Comparison of ENCODE assay signal across 13 cellular contexts in the genomic region with DNA sequence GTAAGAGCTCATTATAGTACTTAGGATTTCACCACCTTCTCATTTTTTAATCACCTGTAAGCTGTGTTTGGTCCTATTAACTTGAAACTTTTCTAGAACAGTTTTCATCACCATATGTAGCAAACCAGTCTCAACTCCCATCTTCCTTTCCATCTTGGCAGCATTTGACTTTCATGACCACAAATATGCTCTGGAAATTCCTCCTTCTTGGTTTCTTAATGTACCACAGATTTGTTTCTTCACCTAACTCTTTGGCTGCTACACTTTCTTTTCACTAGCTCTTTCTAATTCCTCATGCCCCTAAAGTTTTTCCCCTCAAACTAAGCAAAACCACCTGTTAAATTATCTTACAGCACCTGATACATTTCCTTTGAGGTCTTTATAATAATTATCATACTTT. TPM values are rescaled to one million over a fixed set of nuclear protein-coding genes. Genes with fewer than 3 reads are reported as not detected.
DNase-seq lines count a peak whose midpoint lies in the region; ATAC-seq and TF ChIP-seq lines count a peak whose summit lies in the region.
"Had no signal": no experiment of that assay in that cellular context is flagged by ENCODE, and none has a peak within 500 bp of the region (broad histone marks: within the 10 kb centered on the region; RNA-seq: fewer than 3 reads in every experiment).

No MANE protein-coding gene starts in this region.

- H3K36me3 ChIP-seq in BJ (ENCODE audit: control insufficient read depth, insufficient read depth, low read length) = no peaks in the 10 kb centered on the region

- H3K27me3 Mint-ChIP-seq in activated T-helper 1 cell treated with anti-CD3 and anti-CD28 coated beads, Interleukin-12 subunit alpha, Interleukin-12 subunit beta, Interleukin-2, Interleukin-4 antibody, amounts not matched to agents 30 ng/mL and 10 ng/mL and 1 ng/mL, durations not matched to agents 14 hours and 24 hours and 36 hours (ENCODE audit: insufficient read depth) = no peaks in the 10 kb centered on the region

- CTCF ChIA-PET in BJ (lab: Yijun Ruan, JAX) = interaction anchor here (0.6 to 1.3 kb wide), 3 partner anchors 17 to 72 kb away, joined by 3 to 4 read pairs (median 3); no protein-coding TSS in a partner anchor

- no peak for TF ChIP-seq CTCF in 22Rv1 (IDR thresholded peaks at IDR 0.05)
- TF ChIP-seq CTCF in BJ (IDR thresholded peaks at IDR 0.05; ENCODE audit: insufficient read depth, low read depth, low read length) = no peak
- no peak for TF ChIP-seq CTCF in fibroblast of villous mesenchyme (IDR thresholded peaks at IDR 0.05; ENCODE audit: insufficient read depth, low read depth, low read length)

- H3K4me1 Mint-ChIP-seq in activated T-helper 1 cell treated with anti-CD3 and anti-CD28 coated beads, Interleukin-12 subunit alpha, Interleukin-12 subunit beta, Interleukin-2, Interleukin-4 antibody, amounts not matched to agents 30 ng/mL and 10 ng/mL and 1 ng/mL, durations not matched to agents 14 hours and 24 hours and 36 hours (ENCODE audit: low read depth) = peaks cover 40% of the 10 kb centered on the region

- no peak overlapping the region for H3K4me3 Mint-ChIP-seq in activated T-helper 1 cell treated with anti-CD3 and anti-CD28 coated beads, Interleukin-12 subunit alpha, Interleukin-12 subunit beta, Interleukin-2, Interleukin-4 antibody, amounts not matched to agents 30 ng/mL and 10 ng/mL and 1 ng/mL, durations not matched to agents 14 hours and 24 hours and 36 hours

- peaks cover 38% of the 10 kb centered on the region for H3K36me3 Mint-ChIP-seq in activated T-helper 1 cell treated with anti-CD3 and anti-CD28 coated beads, Interleukin-12 subunit alpha, Interleukin-12 subunit beta, Interleukin-2, Interleukin-4 antibody, amounts not matched to agents 30 ng/mL and 10 ng/mL and 1 ng/mL, durations not matched to agents 14 hours and 24 hours and 36 hours (ENCODE audit: low read depth)

- no peaks in the 10 kb centered on the region for H3K9me3 Mint-ChIP-seq in activated T-helper 1 cell treated with anti-CD3 and anti-CD28 coated beads, Interleukin-12 subunit alpha, Interleukin-12 subunit beta, Interleukin-2, Interleukin-4 antibody, amounts not matched to agents 30 ng/mL and 10 ng/mL and 1 ng/mL, durations not matched to agents 14 hours and 24 hours and 36 hours

- H3K27ac ChIP-seq in 22Rv1 = peak overlapping the region; percentile 20
- H3K27ac ChIP-seq: parathyroid adenoma had no signal

- intact Hi-C loops in activated T-helper 1 cell treated with anti-CD3 and anti-CD28 coated beads, Interleukin-12 subunit alpha, Interleukin-12 subunit beta, Interleukin-2, Interleukin-4 antibody, amounts not matched to agents 30 ng/mL and 10 ng/mL and 1 ng/mL, durations not matched to agents 14 hours and 24 hours and 36 hours (cut with micrococcal nuclease) = no loop called here
- intact Hi-C loops in left cardiac atrium (cut with DNase I) = no loop called here

- DNase-seq in BJ (ENCODE audit: low read depth) (peak; percentile 56), fibroblast of villous mesenchyme (ENCODE audit: low read depth) (peak; percentile 82), left cardiac atrium (no peak), SKM-1 (lab: John Stamatoyannopoulos, UW; ENCODE audit: unreplicated experiment) (no peak)
- no peak for DNase-seq in activated T-helper 1 cell treated with anti-CD3 and anti-CD28 coated beads, Interleukin-12 subunit alpha, Interleukin-12 subunit beta, Interleukin-2, Interleukin-4 antibody, amounts not matched to agents 30 ng/mL and 10 ng/mL and 1 ng/mL, durations not matched to agents 14 hours and 24 hours and 36 hours (ENCODE audit: low spot score)
- DNase-seq: anterior cingulate cortex; stimulated activated CD4-positive, alpha-beta T cell treated with anti-CD3 and anti-CD28 coated beads, Interleukin-2, amount 100 ng/mL, for 24 hours; stimulated activated naive CD4-positive, alpha-beta T cell treated with Interleukin-2 at 50 U/mL for 16 hours; T-helper 9 cell had no signal

- ATAC-seq in left cardiac atrium = no peak
- ATAC-seq in GM21737 (IDR thresholded peaks at IDR 0.05; ENCODE audit: unreplicated experiment) = no peak
- no peak for ATAC-seq in GM21528 (IDR thresholded peaks at IDR 0.05; ENCODE audit: low FRiP score, unreplicated experiment)

- H3K4me3 ChIP-seq in BJ (ENCODE audit: low read depth, low read length) = no peak overlapping the region
- H3K4me3 ChIP-seq in fibroblast of villous mesenchyme (ENCODE audit: low read depth, low read length) = no peak overlapping the region

- peak overlapping the region; percentile 18 for H3K27ac Mint-ChIP-seq in activated T-helper 1 cell treated with anti-CD3 and anti-CD28 coated beads, Interleukin-12 subunit alpha, Interleukin-12 subunit beta, Interleukin-2, Interleukin-4 antibody, amounts not matched to agents 30 ng/mL and 10 ng/mL and 1 ng/mL, durations not matched to agents 14 hours and 24 hours and 36 hours

- POLR2A ChIA-PET in BJ (lab: Charles Lee) = interaction anchor here (0.5 to 0.6 kb wide), 2 partner anchors 10 to 19 kb away, joined by 3 to 17 read pairs; no protein-coding TSS in a partner anchor

- H3K27me3 ChIP-seq in BJ (ENCODE audit: control insufficient read depth, insufficient read depth, low read length) = no peaks in the 10 kb centered on the region

RNA-seq across cellular contexts. Expression of a gene that starts 13.2 kb away (rescaled TPM):
- polyA plus RNA-seq in BJ (2011; rRNA removed) = 2.9 and 4.3 TPM in 2 replicates
- polyA minus RNA-seq in BJ (2011; rRNA and poly(A)+ RNA removed) = 1.1 and 1.2 TPM in 2 replicates
- 3.0 and 3.5 TPM in 2 replicates for total RNA-seq in activated T-helper 1 cell treated with anti-CD3 and anti-CD28 coated beads, Interleukin-12 subunit alpha, Interleukin-12 subunit beta, Interleukin-2, Interleukin-4 antibody, amounts not matched to agents 30 ng/mL and 10 ng/mL and 1 ng/mL, durations not matched to agents 14 hours and 24 hours and 36 hours
- 1.7 and 1.9 TPM in 2 replicates for total RNA-seq in fibroblast of villous mesenchyme
- total RNA-seq in left cardiac atrium = 10 to 100 TPM; 14.7 to 31.6 TPM

RNA-seq across cellular contexts. Expression of a gene that starts 17.1 kb away (rescaled TPM):
- polyA plus RNA-seq in BJ (2011; rRNA removed) = 19.7 and 21.1 TPM in 2 replicates
- polyA minus RNA-seq in BJ (2011; rRNA and poly(A)+ RNA removed) = 13.9 and 18.8 TPM in 2 replicates
- total RNA-seq in activated T-helper 1 cell treated with anti-CD3 and anti-CD28 coated beads, Interleukin-12 subunit alpha, Interleukin-12 subunit beta, Interleukin-2, Interleukin-4 antibody, amounts not matched to agents 30 ng/mL and 10 ng/mL and 1 ng/mL, durations not matched to agents 14 hours and 24 hours and 36 hours = 27.8 and 33.5 TPM in 2 replicates
- total RNA-seq in fibroblast of villous mesenchyme (37.0 and 47.5 TPM in 2 replicates), left cardiac atrium (10 to 100 TPM; 13.0 to 14.7 TPM)

RNA-seq across cellular contexts. Expression of a gene that starts 44.7 kb away (rescaled TPM):
- polyA plus RNA-seq in BJ (2011; rRNA removed) = 90.7 and 244 TPM in 2 replicates
- polyA minus RNA-seq in BJ (2011; rRNA and poly(A)+ RNA removed) = 35.7 and 46.2 TPM in 2 replicates
- 97.3 and 105 TPM in 2 replicates for total RNA-seq in activated T-helper 1 cell treated with anti-CD3 and anti-CD28 coated beads, Interleukin-12 subunit alpha, Interleukin-12 subunit beta, Interleukin-2, Interleukin-4 antibody, amounts not matched to agents 30 ng/mL and 10 ng/mL and 1 ng/mL, durations not matched to agents 14 hours and 24 hours and 36 hours
- total RNA-seq in fibroblast of villous mesenchyme = 170 and 225 TPM in 2 replicates
- 100 to 1,000 TPM in 1 of 2 donors, 10 to 100 TPM in 1; 98.1 to 104 TPM for total RNA-seq in left cardiac atrium

Comparison
In these comparisons a context has a peak if more than half of its experiments do, and no peak if none do; other contexts are left out.
1. DNase-seq: peak in BJ (single experiment) and fibroblast of villous mesenchyme (single experiment); none in activated T-helper 1 cell treated with anti-CD3 and anti-CD28 coated beads, Interleukin-12 subunit alpha, Interleukin-12 subunit beta, Interleukin-2, Interleukin-4 antibody, amounts not matched to agents 30 ng/mL and 10 ng/mL and 1 ng/mL, durations not matched to agents 14 hours and 24 hours and 36 hours (single experiment), left cardiac atrium (single experiment) and SKM-1 (single experiment).